ENCODE assay signal across 11 cellular contexts in genomic region chr17:1779571-1780074, GRCh38. TPM values are rescaled to one million over a fixed set of nuclear protein-coding genes. Genes with fewer than 3 reads are reported as not detected.
DNase-seq lines count a peak whose midpoint lies in the region; ATAC-seq and TF ChIP-seq lines count a peak whose summit lies in the region.
"Had no signal": no experiment of that assay in that cellular context is flagged by ENCODE, and none has a peak within 500 bp of the region (broad histone marks: within the 10 kb centered on the region; RNA-seq: fewer than 3 reads in every experiment).

No MANE protein-coding gene starts in this region.

- no peak for DNase-seq in Right ventricle myocardium inferior (ENCODE audit: missing footprints)
- no peak for DNase-seq in cardiac septum (ENCODE audit: low spot score)
- DNase-seq in lung (ENCODE audit: low spot score): peak; percentile 87
- DNase-seq in uterus: peak; percentile 88 to 91
- no peak for DNase-seq in activated T-cell treated with anti-CD3 and anti-CD28 coated beads for 4 hours

- H3K36me3 ChIP-seq in lung (ENCODE audit: control insufficient read depth in 2 of 2, insufficient read depth in 2 of 2, low read length in 2 of 2) (peaks cover 4 to 8% of the 10 kb centered on the region in 2 donors), uterus (no peaks in the 10 kb centered on the region)

- no peak overlapping the region for H3K27ac Mint-ChIP-seq in stimulated activated memory B cell treated with anti-CD40 and anti-IgM and Interleukin-4, amounts not matched to agents 10 μg/mL and 1 μg/mL and 100 μg/mL, for 72 hours

- TF ChIP-seq POLR2A in uterus (IDR thresholded peaks at IDR 0.05): peak in 1 of 2 donors; percentile 7

- 30 to 34% methylated on average over 7 of the region's 7 CpGs for WGBS in lung, 2 donors

- TF ChIP-seq CTCF in lung (IDR thresholded peaks at IDR 0.05; ENCODE audit: control extremely low read depth, extremely low read depth): no peak
- TF ChIP-seq CTCF in uterus (IDR thresholded peaks at IDR 0.05): no peak

- no peak overlapping the region for H3K4me3 Mint-ChIP-seq in stimulated activated memory B cell treated with anti-CD40 and anti-IgM and Interleukin-4, amounts not matched to agents 10 μg/mL and 1 μg/mL and 100 μg/mL, for 72 hours
- H3K4me3 Mint-ChIP-seq: B cell had no signal

- intact Hi-C loops in Right ventricle myocardium inferior (cut with DNase I): no loop called here
- intact Hi-C loops in cardiac septum (cut with DNase I): loop anchor here (5.0 kb wide), 2 partner anchors 107 to 202 kb away; no protein-coding TSS in a partner anchor
- intact Hi-C loops in uterus (cut with DNase I; ENCODE audit: low total_unique reads): loop anchor here (5.0 kb wide), 1 partner anchor 57 kb away; the partner anchor contains the start of gene WDR81

- peaks cover 26% of the 10 kb centered on the region for H3K4me1 Mint-ChIP-seq in stimulated activated memory B cell treated with anti-CD40 and anti-IgM and Interleukin-4, amounts not matched to agents 10 μg/mL and 1 μg/mL and 100 μg/mL, for 72 hours

- H3K9me3 ChIP-seq in lung (ENCODE audit: control insufficient read depth in 2 of 2, insufficient read depth in 1 of 2, low read length in 1 of 2) (no peaks in the 10 kb centered on the region), uterus (no peaks in the 10 kb centered on the region)
- H3K9me3 ChIP-seq: neutrophil had no signal

- H3K4me3 ChIP-seq in lung (no peak overlapping the region), uterus (no peak overlapping the region)

- peaks cover 4 to 18% of the 10 kb centered on the region in 2 donors for H3K4me1 ChIP-seq in lung (ENCODE audit: control insufficient read depth in 2 of 2, insufficient read depth in 2 of 2, low read length in 2 of 2)
- peaks cover 8% of the 10 kb centered on the region in 2 donors for H3K4me1 ChIP-seq in uterus

- H3K27me3 Mint-ChIP-seq in stimulated activated memory B cell treated with anti-CD40 and anti-IgM and Interleukin-4, amounts not matched to agents 10 μg/mL and 1 μg/mL and 100 μg/mL, for 72 hours: no peaks in the 10 kb centered on the region
- H3K27me3 Mint-ChIP-seq: B cell had no signal

- peak overlapping the region; percentile 47 for H3K27ac ChIP-seq in cingulate gyrus (ENCODE audit: low read depth, low read length)
- peak overlapping the region; percentile 54 to 90 for H3K27ac ChIP-seq in lung (ENCODE audit: low read depth in 1 of 2, low read length in 1 of 2)
- peak overlapping the region; percentile 89 to 97 for H3K27ac ChIP-seq in uterus
- H3K27ac ChIP-seq: neutrophil had no signal

- peaks cover 31% of the 10 kb centered on the region for H3K36me3 Mint-ChIP-seq in stimulated activated memory B cell treated with anti-CD40 and anti-IgM and Interleukin-4, amounts not matched to agents 10 μg/mL and 1 μg/mL and 100 μg/mL, for 72 hours

- no peaks in the 10 kb centered on the region for H3K27me3 ChIP-seq in lung (ENCODE audit: control insufficient read depth, insufficient read depth)
- no peaks in the 10 kb centered on the region for H3K27me3 ChIP-seq in uterus
- H3K27me3 ChIP-seq: neutrophil had no signal

- peak; percentile 37 for ATAC-seq in Right ventricle myocardium inferior
- ATAC-seq in lung (ENCODE audit: insufficient read depth, low FRiP score): no peak
- no peak for ATAC-seq in stimulated activated memory B cell treated with anti-CD40 and anti-IgM and Interleukin-4, amounts not matched to agents 10 μg/mL and 1 μg/mL and 100 μg/mL, for 72 hours
- no peak for ATAC-seq in HG02870 (IDR thresholded peaks at IDR 0.05; ENCODE audit: unreplicated experiment)

- no peaks in the 10 kb centered on the region for H3K9me3 Mint-ChIP-seq in stimulated activated memory B cell treated with anti-CD40 and anti-IgM and Interleukin-4, amounts not matched to agents 10 μg/mL and 1 μg/mL and 100 μg/mL, for 72 hours

RNA-seq across cellular contexts. Expression of gene SERPINF1, which starts 17.8 kb away (rescaled TPM):
- total RNA-seq in Right ventricle myocardium inferior (198 TPM), cardiac septum (163 TPM), lung (100 to 1,000 TPM; 126 to 249 TPM), uterus (100 to 1,000 TPM; 217 to 567 (median 435) TPM)
- polyA plus RNA-seq in lung: 100 to 1,000 TPM; 132 to 168 TPM
- total RNA-seq: NCI-H460 had no signal

RNA-seq across cellular contexts. Expression of gene SERPINF2, which starts 37.0 kb away (rescaled TPM):
- total RNA-seq in Right ventricle myocardium inferior (0.73 TPM), cardiac septum (1.2 TPM), lung (10 to 100 TPM; 13.7 to 41.1 TPM), uterus (10 to 100 TPM in 2 of 4 donors, 1 to 10 TPM in 1, under 1 TPM in 1; 0.83 to 21.5 (median 10.0) TPM)
- 10 to 100 TPM; 74.9 to 78.9 TPM for polyA plus RNA-seq in lung
- total RNA-seq: NCI-H460 had no signal

RNA-seq across cellular contexts. Expression of gene SMYD4, which starts 50.1 kb away (rescaled TPM):
- total RNA-seq in Right ventricle myocardium inferior (9.9 TPM), cardiac septum (8.8 TPM), lung (10 to 100 TPM; 14.7 to 18.2 TPM), uterus (100 to 1,000 TPM in 1 of 4 donors, 10 to 100 TPM in 3; 19.1 to 101 (median 30.5) TPM)
- 1 to 10 TPM; 7.5 to 7.7 TPM for polyA plus RNA-seq in lung

RNA-seq across cellular contexts. Expression of gene RPA1, which starts 50.2 kb away (rescaled TPM):
- total RNA-seq in Right ventricle myocardium inferior: 56.3 TPM
- total RNA-seq in cardiac septum: 76.7 TPM
- 10 to 100 TPM; 44.1 to 82.6 TPM for total RNA-seq in lung
- polyA plus RNA-seq in lung: 10 to 100 TPM; 10.7 to 23.0 TPM
- 100 to 1,000 TPM in 1 of 4 donors, 10 to 100 TPM in 3; 15.9 to 108 (median 41.5) TPM for total RNA-seq in uterus

RNA-seq across cellular contexts. Expression of gene WDR81, which starts 55.1 kb away (rescaled TPM):
- 10.4 TPM for total RNA-seq in Right ventricle myocardium inferior
- total RNA-seq in cardiac septum: 7.2 TPM
- 10 to 100 TPM; 27.9 to 51.9 TPM for total RNA-seq in lung
- 10 to 100 TPM; 26.0 to 38.5 TPM for polyA plus RNA-seq in lung
- total RNA-seq in uterus: 10 to 100 TPM; 23.6 to 40.7 (median 29.9) TPM

Comparison
In these comparisons a context has a peak if more than half of its experiments do, and no peak if none do; other contexts are left out.
1. DNase-seq: peak in lung (single experiment) and uterus (2 of 2); none in Right ventricle myocardium inferior (single experiment), cardiac septum (single experiment) and activated T-cell treated with anti-CD3 and anti-CD28 coated beads for 4 hours (single experiment).
2. Peak in every context shown above with its lines, with median percentiles within 50 percentile points of each other: H3K27ac ChIP-seq.